Comparison of ENCODE assay signal across 1 cellular context in the genomic region with DNA sequence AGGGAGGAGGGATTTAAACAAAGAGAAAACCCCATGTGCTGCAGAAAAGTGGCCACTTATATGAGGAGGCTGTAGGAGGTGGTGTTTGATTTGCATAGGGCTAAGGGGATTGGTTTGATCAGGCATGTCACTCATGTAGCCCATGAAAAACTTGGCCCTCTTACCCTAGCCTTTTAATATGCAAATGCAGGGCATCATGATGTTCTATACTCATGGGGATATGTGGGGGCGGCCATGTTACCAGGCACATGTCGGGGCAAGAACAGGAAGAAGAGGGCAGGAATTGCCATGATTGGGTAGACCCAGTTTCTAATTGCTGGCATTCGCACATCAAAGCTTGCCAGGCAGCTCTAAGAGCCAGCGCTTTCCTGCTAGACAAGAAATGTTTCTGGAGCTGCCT.
TF ChIP-seq lines count a peak whose summit lies in the region.

No MANE protein-coding gene starts in this region.

TF ChIP-seq in HEK293, 187 proteins besides CTCF, POLR2A, EP300 and RAD21 (continued from another document):
- TF ChIP-seq ZNF394 (tag by site-specific recombination; IDR thresholded peaks at IDR 0.05; ENCODE audit: borderline replicate concordance) (no peak), ZNF404 (tag by site-specific recombination; IDR thresholded peaks at IDR 0.05) (no peak), ZBTB17 (tag by site-specific recombination; IDR thresholded peaks at IDR 0.05) (peak; percentile 41; the same call in 1 of the 2 replicates), SP3 (tag by site-specific recombination; IDR thresholded peaks at IDR 0.05) (peak; percentile 28), ZNF155 (tag by site-specific recombination; IDR thresholded peaks at IDR 0.05) (no peak), ZNF114 (tag by site-specific recombination; IDR thresholded peaks at IDR 0.05) (no peak)
- TF ChIP-seq, protein P1, sequence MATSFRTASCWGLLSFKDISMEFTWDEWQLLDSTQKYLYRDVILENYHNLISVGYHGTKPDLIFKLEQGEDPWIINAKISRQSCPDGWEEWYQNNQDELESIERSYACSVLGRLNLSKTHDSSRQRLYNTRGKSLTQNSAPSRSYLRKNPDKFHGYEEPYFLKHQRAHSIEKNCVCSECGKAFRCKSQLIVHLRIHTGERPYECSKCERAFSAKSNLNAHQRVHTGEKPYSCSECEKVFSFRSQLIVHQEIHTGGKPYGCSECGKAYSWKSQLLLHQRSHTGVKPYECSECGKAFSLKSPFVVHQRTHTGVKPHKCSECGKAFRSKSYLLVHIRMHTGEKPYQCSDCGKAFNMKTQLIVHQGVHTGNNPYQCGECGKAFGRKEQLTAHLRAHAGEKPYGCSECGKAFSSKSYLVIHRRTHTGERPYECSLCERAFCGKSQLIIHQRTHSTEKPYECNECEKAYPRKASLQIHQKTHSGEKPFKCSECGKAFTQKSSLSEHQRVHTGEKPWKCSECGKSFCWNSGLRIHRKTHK (tag by site-specific recombination; IDR thresholded peaks at IDR 0.05), result no peak
TF ChIP-seq in HEK293: peak in this region for 11.
